In genomic region chr10:110880012-110880411, GRCh38 we compare ENCODE assay signal across 1 cellular context.
TF ChIP-seq lines count a peak whose summit lies in the region.

No MANE protein-coding gene starts in this region.

TF ChIP-seq in GM12878, 131 proteins besides CTCF, POLR2A, EP300 and RAD21:
- no peak for TF ChIP-seq ZNF207 (IDR thresholded peaks at IDR 0.05; ENCODE audit: borderline replicate concordance)
- TF ChIP-seq, protein P1, sequence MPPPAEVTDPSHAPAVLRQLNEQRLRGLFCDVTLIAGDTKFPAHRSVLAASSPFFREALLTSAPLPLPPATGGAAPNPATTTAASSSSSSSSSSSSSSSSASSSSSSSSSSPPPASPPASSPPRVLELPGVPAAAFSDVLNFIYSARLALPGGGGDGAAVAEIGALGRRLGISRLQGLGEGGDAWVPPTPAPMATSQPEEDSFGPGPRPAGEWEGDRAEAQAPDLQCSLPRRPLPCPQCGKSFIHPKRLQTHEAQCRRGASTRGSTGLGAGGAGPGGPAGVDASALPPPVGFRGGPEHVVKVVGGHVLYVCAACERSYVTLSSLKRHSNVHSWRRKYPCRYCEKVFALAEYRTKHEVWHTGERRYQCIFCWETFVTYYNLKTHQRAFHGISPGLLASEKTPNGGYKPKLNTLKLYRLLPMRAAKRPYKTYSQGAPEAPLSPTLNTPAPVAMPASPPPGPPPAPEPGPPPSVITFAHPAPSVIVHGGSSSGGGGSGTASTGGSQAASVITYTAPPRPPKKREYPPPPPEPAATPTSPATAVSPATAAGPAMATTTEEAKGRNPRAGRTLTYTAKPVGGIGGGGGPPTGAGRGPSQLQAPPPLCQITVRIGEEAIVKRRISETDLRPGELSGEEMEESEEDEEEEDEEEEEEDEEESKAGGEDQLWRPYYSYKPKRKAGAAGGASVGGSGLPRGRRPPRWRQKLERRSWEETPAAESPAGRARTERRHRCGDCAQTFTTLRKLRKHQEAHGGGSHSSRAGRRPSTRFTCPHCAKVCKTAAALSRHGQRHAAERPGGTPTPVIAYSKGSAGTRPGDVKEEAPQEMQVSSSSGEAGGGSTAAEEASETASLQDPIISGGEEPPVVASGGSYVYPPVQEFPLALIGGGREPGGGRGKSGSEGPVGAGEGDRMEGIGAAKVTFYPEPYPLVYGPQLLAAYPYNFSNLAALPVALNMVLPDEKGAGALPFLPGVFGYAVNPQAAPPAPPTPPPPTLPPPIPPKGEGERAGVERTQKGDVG (CRISPR knock-in tag; IDR thresholded peaks at IDR 0.05), result no peak
- TF ChIP-seq, protein P2, sequence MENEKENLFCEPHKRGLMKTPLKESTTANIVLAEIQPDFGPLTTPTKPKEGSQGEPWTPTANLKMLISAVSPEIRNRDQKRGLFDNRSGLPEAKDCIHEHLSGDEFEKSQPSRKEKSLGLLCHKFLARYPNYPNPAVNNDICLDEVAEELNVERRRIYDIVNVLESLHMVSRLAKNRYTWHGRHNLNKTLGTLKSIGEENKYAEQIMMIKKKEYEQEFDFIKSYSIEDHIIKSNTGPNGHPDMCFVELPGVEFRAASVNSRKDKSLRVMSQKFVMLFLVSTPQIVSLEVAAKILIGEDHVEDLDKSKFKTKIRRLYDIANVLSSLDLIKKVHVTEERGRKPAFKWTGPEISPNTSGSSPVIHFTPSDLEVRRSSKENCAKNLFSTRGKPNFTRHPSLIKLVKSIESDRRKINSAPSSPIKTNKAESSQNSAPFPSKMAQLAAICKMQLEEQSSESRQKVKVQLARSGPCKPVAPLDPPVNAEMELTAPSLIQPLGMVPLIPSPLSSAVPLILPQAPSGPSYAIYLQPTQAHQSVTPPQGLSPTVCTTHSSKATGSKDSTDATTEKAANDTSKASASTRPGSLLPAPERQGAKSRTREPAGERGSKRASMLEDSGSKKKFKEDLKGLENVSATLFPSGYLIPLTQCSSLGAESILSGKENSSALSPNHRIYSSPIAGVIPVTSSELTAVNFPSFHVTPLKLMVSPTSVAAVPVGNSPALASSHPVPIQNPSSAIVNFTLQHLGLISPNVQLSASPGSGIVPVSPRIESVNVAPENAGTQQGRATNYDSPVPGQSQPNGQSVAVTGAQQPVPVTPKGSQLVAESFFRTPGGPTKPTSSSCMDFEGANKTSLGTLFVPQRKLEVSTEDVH (IDR thresholded peaks at IDR 0.05; ENCODE audit: low read depth, partially characterized antibody), result no peak
